Comparison of ENCODE assay signal across 8 cellular contexts in the genomic region with DNA sequence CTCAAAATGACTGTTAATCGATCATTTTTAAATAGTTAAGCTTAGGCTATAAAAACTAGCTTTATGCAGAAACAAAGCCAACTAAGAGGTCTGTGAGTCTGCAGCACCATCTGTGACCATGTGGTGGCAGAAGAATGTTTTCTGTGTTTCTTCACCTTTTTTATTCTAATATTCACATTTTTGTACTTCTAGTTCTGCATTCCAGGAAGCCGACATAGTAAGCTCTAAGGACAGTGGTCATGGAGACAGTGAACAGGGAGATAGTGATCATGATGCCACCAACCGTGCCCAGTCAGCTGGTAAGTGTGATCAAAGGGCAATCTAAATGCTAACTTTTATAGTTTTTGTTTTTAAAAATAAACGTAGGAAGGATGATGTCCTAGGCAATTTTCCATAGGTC. TPM values are rescaled to one million over a fixed set of nuclear protein-coding genes. Genes with fewer than 3 reads are reported as not detected.
DNase-seq lines count a peak whose midpoint lies in the region; ATAC-seq, FAIRE-seq and TF ChIP-seq lines count a peak whose summit lies in the region.

No MANE protein-coding gene starts in this region.

- H3K27ac Mint-ChIP-seq in activated CD4-positive, alpha-beta T cell treated with anti-CD3 and anti-CD28 coated beads for 36 hours: no peak overlapping the region
- no peak overlapping the region for H3K27ac Mint-ChIP-seq in activated CD4-positive, alpha-beta T cell treated with anti-CD3 and anti-CD28 coated beads, Interleukin-2, amount 10 ng/mL, durations not matched to agents 24 days and 14 days

- peaks cover 3% of the 10 kb centered on the region for H3K36me3 Mint-ChIP-seq in activated CD4-positive, alpha-beta T cell treated with anti-CD3 and anti-CD28 coated beads for 36 hours (ENCODE audit: low read depth)
- no peaks in the 10 kb centered on the region for H3K36me3 Mint-ChIP-seq in activated CD4-positive, alpha-beta T cell treated with anti-CD3 and anti-CD28 coated beads, Interleukin-2, amount 10 ng/mL, durations not matched to agents 24 days and 14 days (ENCODE audit: low read depth)

- peak; percentile 7 for DNase-seq in activated CD4-positive, alpha-beta T cell treated with anti-CD3 and anti-CD28 coated beads for 36 hours
- no peak for DNase-seq in activated CD4-positive, alpha-beta T cell treated with anti-CD3 and anti-CD28 coated beads, Interleukin-2, amount 10 ng/mL, durations not matched to agents 24 days and 14 days
- DNase-seq in OCI-M2 (lab: John Stamatoyannopoulos, UW; ENCODE audit: unreplicated experiment): peak; percentile 17
- DNase-seq in fibroblast of gingiva (ENCODE audit: low read depth): peak; percentile 40
- peak; percentile 28 for DNase-seq in testis
- DNase-seq in pancreas: no peak
- DNase-seq in DMS153 treated with DMSO at 0.1 percent for 48 hours (lab: John Stamatoyannopoulos, UW; ENCODE audit: unreplicated experiment): no peak

- FAIRE-seq in pancreas (lab: Jason Lieb, UNC): no peak

- CTCF ChIA-PET in activated CD4-positive, alpha-beta T cell treated with anti-CD3 and anti-CD28 coated beads for 36 hours (lab: Charles Lee): interaction anchor here (1.2 kb wide), 1 partner anchor 115 kb away, joined by 3 read pairs; no protein-coding TSS in a partner anchor

- POLR2A ChIA-PET in activated CD4-positive, alpha-beta T cell treated with anti-CD3 and anti-CD28 coated beads for 36 hours (lab: Charles Lee): interaction anchor here (0.6 kb wide), 1 partner anchor 1787 kb away, joined by 8 read pairs; no protein-coding TSS in a partner anchor

- H3K27me3 Mint-ChIP-seq in activated CD4-positive, alpha-beta T cell treated with anti-CD3 and anti-CD28 coated beads for 36 hours: peaks cover 39% of the 10 kb centered on the region
- peaks cover 37% of the 10 kb centered on the region for H3K27me3 Mint-ChIP-seq in activated CD4-positive, alpha-beta T cell treated with anti-CD3 and anti-CD28 coated beads, Interleukin-2, amount 10 ng/mL, durations not matched to agents 24 days and 14 days

- no peaks in the 10 kb centered on the region for H3K27me3 ChIP-seq in testis
- H3K27me3 ChIP-seq in pancreas: peaks cover 3 to 68% (median 5%) of the 10 kb centered on the region in 4 donors

- intact Hi-C loops in activated CD4-positive, alpha-beta T cell treated with anti-CD3 and anti-CD28 coated beads for 36 hours (cut with DNase I, micrococcal nuclease): no loop called here
- intact Hi-C loops in activated CD4-positive, alpha-beta T cell treated with anti-CD3 and anti-CD28 coated beads, Interleukin-2, amount 10 ng/mL, durations not matched to agents 24 days and 14 days (cut with micrococcal nuclease): no loop called here
- intact Hi-C loops in testis (cut with DNase I; ENCODE audit: low total_unique reads): no loop called here
- intact Hi-C loops in pancreas (cut with DNase I): no loop called here

- 41 to 47% methylated on average over 4 of the region's 4 CpGs for WGBS in testis, 2 donors
- 17 to 20% methylated on average over 4 of the region's 4 CpGs for WGBS in pancreas, 2 donors

- ATAC-seq in activated CD4-positive, alpha-beta T cell treated with anti-CD3 and anti-CD28 coated beads for 36 hours: no peak
- ATAC-seq in HG02970 (IDR thresholded peaks at IDR 0.05; ENCODE audit: low FRiP score, unreplicated experiment) (no peak), pancreas (no peak)

- no peak overlapping the region for H3K27ac ChIP-seq in testis
- no peak overlapping the region for H3K27ac ChIP-seq in pancreas

- TF ChIP-seq CTCF in testis (IDR thresholded peaks at IDR 0.05): peak; percentile 27 to 37 (median 28)
- peak in 2 of 4 donors; percentile 18 to 40 for TF ChIP-seq CTCF in pancreas (IDR thresholded peaks at IDR 0.05)

- H3K4me1 Mint-ChIP-seq in activated CD4-positive, alpha-beta T cell treated with anti-CD3 and anti-CD28 coated beads for 36 hours: peaks cover 9% of the 10 kb centered on the region
- peaks cover 3% of the 10 kb centered on the region for H3K4me1 Mint-ChIP-seq in activated CD4-positive, alpha-beta T cell treated with anti-CD3 and anti-CD28 coated beads, Interleukin-2, amount 10 ng/mL, durations not matched to agents 24 days and 14 days

- peaks cover 5% of the 10 kb centered on the region for H3K4me1 ChIP-seq in testis
- peaks cover 7 to 16% (median 11%) of the 10 kb centered on the region in 3 donors for H3K4me1 ChIP-seq in pancreas

- H3K9me3 Mint-ChIP-seq in activated CD4-positive, alpha-beta T cell treated with anti-CD3 and anti-CD28 coated beads for 36 hours (ENCODE audit: low read depth): no peaks in the 10 kb centered on the region
- H3K9me3 Mint-ChIP-seq in activated CD4-positive, alpha-beta T cell treated with anti-CD3 and anti-CD28 coated beads, Interleukin-2, amount 10 ng/mL, durations not matched to agents 24 days and 14 days: no peaks in the 10 kb centered on the region

- H3K4me3 Mint-ChIP-seq in activated CD4-positive, alpha-beta T cell treated with anti-CD3 and anti-CD28 coated beads for 36 hours: no peak overlapping the region
- no peak overlapping the region for H3K4me3 Mint-ChIP-seq in activated CD4-positive, alpha-beta T cell treated with anti-CD3 and anti-CD28 coated beads, Interleukin-2, amount 10 ng/mL, durations not matched to agents 24 days and 14 days

- no peak for TF ChIP-seq POLR2A in testis (IDR thresholded peaks at IDR 0.05)

- H3K36me3 ChIP-seq in testis (ENCODE audit: low read depth, missing control alignments) (no peaks in the 10 kb centered on the region), pancreas (no peaks in the 10 kb centered on the region)

- no peaks in the 10 kb centered on the region for H3K9me3 ChIP-seq in testis
- H3K9me3 ChIP-seq in pancreas: no peaks in the 10 kb centered on the region

- H3K4me3 ChIP-seq in testis: no peak overlapping the region
- no peak overlapping the region for H3K4me3 ChIP-seq in pancreas

RNA-seq across cellular contexts. Expression of a gene that starts 5.6 kb away (rescaled TPM):
- not detected for total RNA-seq in activated CD4-positive, alpha-beta T cell treated with anti-CD3 and anti-CD28 coated beads for 36 hours
- total RNA-seq in activated CD4-positive, alpha-beta T cell treated with anti-CD3 and anti-CD28 coated beads, Interleukin-2, amount 10 ng/mL, durations not matched to agents 24 days and 14 days: 0.07 TPM in 1 of 2 replicates, not detected in the other
- total RNA-seq in testis (1 to 10 TPM; 3.3 to 7.2 TPM), pancreas (under 1 TPM; 0.09 to 0.23 (median 0.13) TPM)
- polyA plus RNA-seq in testis (ENCODE audit: insufficient read depth, low read depth, low replicate concordance) (5.2 TPM), pancreas (under 1 TPM; 0.11 to 0.26 TPM)

Comparison
In these comparisons a context has a peak if more than half of its experiments do, and no peak if none do; other contexts are left out.
1. DNase-seq: peak in activated CD4-positive, alpha-beta T cell treated with anti-CD3 and anti-CD28 coated beads for 36 hours (single experiment), OCI-M2 (single experiment), fibroblast of gingiva (single experiment) and testis (single experiment); none in activated CD4-positive, alpha-beta T cell treated with anti-CD3 and anti-CD28 coated beads, Interleukin-2, amount 10 ng/mL, durations not matched to agents 24 days and 14 days (single experiment), pancreas (0 of 6) and DMS153 treated with DMSO at 0.1 percent for 48 hours (single experiment).